In the genomic region with DNA sequence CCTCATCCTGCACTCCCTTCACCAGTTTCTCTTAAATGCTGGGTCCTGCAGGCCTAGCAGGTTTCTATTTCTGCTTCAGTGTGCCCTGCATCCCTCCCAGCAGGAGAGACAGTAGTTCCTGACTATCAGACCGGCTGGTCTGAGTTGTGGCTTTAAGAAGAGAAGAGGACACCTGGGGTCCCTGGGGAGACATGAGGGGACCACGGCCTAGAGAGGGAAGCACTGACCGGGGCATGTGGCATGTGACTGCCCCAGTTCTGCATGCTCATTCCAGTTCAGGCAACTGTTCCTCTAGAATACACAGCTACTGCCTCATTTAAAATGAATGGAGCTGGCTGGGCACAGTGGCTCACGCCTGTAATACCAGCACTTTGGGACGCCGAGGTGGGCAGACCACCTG, we compare ENCODE assay signal across 37 cellular contexts.
"Had no signal": no experiment of that assay in that cellular context is flagged by ENCODE, and none has a peak within 500 bp of the region (broad histone marks: within the 10 kb centered on the region; RNA-seq: fewer than 3 reads in every experiment).

No MANE protein-coding gene starts in this region.

- H3K27me3 ChIP-seq: adrenal gland, ascending aorta, cardiac muscle cell had no signal

- H3K27ac Mint-ChIP-seq: activated B cell treated with CpG ODN at 0.5 μM for 24 hours; activated CD4-positive, alpha-beta memory T cell treated with anti-CD3 and anti-CD28 coated beads for 36 hours; activated CD4-positive, alpha-beta T cell treated with anti-CD3 and anti-CD28 coated beads, Interleukin-2, amount 10 ng/mL, durations not matched to agents 24 days and 14 days; activated CD8-positive, alpha-beta T cell treated with anti-CD3 and anti-CD28 coated beads for 36 hours; activated naive CD4-positive, alpha-beta T cell treated with anti-CD3 and anti-CD28 coated beads for 36 hours; activated naive CD4-positive, alpha-beta T cell treated with anti-CD3 and anti-CD28 coated beads, Interleukin-2, amount 50 U/mL, for 72 hours; activated naive CD8-positive, alpha-beta T cell treated with anti-CD3 and anti-CD28 coated beads for 36 hours; activated T-cell treated with anti-CD3 and anti-CD28 coated beads, Interleukin-2, amount 50 U/mL, for 72 hours; activated T-helper 1 cell treated with anti-CD3 and anti-CD28 coated beads, Interleukin-12 subunit alpha, Interleukin-12 subunit beta, Interleukin-2, Interleukin-4 antibody, amounts not matched to agents 30 ng/mL and 10 ng/mL and 1 ng/mL, durations not matched to agents 14 hours and 24 hours and 36 hours; activated T-helper 17 cell treated with anti-CD3 and anti-CD28 coated beads, Interleukin-2, amount 50 U/mL, for 72 hours; T-cell; T-helper 2 cell treated with Interferon-gamma antibody and Interleukin-4, amounts not matched to agents 5 μg/mL and 100 μg/mL, for 36 hours had no signal

- H3K4me1 ChIP-seq: adrenal gland, ascending aorta had no signal

- H3K27me3 Mint-ChIP-seq: activated B cell treated with CpG ODN at 0.5 μM for 24 hours; activated CD4-positive, alpha-beta memory T cell treated with anti-CD3 and anti-CD28 coated beads for 36 hours; activated CD8-positive, alpha-beta T cell treated with anti-CD3 and anti-CD28 coated beads for 36 hours; activated naive CD8-positive, alpha-beta T cell treated with anti-CD3 and anti-CD28 coated beads for 36 hours; activated T-helper 17 cell treated with anti-CD3 and anti-CD28 coated beads, Interleukin-2, amount 50 U/mL, for 72 hours; central memory CD8-positive, alpha-beta T cell; T-cell had no signal

- DNase-seq: activated B cell treated with CpG ODN at 0.5 μM for 24 hours; activated CD4-positive, alpha-beta memory T cell treated with anti-CD3 and anti-CD28 coated beads for 36 hours; activated CD4-positive, alpha-beta T cell treated with anti-CD3 and anti-CD28 coated beads for 4 hours; activated CD4-positive, alpha-beta T cell treated with anti-CD3 and anti-CD28 coated beads, Interleukin-2, amount 10 ng/mL, durations not matched to agents 24 days and 14 days; activated CD4-positive, alpha-beta T cell treated with anti-CD3 and anti-CD28 coated beads, Interleukin-2, amount 50 U/mL, for 1 hour; activated CD4-positive, alpha-beta T cell treated with anti-CD3 and anti-CD28 coated beads, Interleukin-2, amount 50 U/mL, for 4 hours; activated CD4-positive, CD25-positive, alpha-beta regulatory T cell treated with anti-CD3 and anti-CD28 coated beads, Interleukin-2, amount 50 U/mL, for 72 hours; activated CD8-positive, alpha-beta memory T cell treated with anti-CD3 and anti-CD28 coated beads, Interleukin-2, amount 50 U/mL, for 4 hours; activated CD8-positive, alpha-beta T cell treated with anti-CD3 and anti-CD28 coated beads for 36 hours; activated effector memory CD4-positive, alpha-beta T cell treated with anti-CD3 and anti-CD28 coated beads, Interleukin-2, amount 50 U/mL, for 16 hours; activated gamma-delta T cell treated with Interleukin-2 at 50 U/mL for 16 hours; activated naive CD4-positive, alpha-beta T cell; activated naive CD4-positive, alpha-beta T cell treated with anti-CD3 and anti-CD28 coated beads for 36 hours; activated naive CD4-positive, alpha-beta T cell treated with anti-CD3 and anti-CD28 coated beads, Interleukin-2, amount 50 U/mL, for 16 hours; activated naive CD8-positive, alpha-beta T cell treated with anti-CD3 and anti-CD28 coated beads for 36 hours; activated T-cell treated with anti-CD3 and anti-CD28 coated beads for 4 hours; activated T-cell treated with anti-CD3 and anti-CD28 coated beads, Interleukin-2, amount 50 U/mL, for 1 hour; activated T-cell treated with anti-CD3 and anti-CD28 coated beads, Interleukin-2, amount 50 U/mL, for 4 hours; activated T-cell treated with anti-CD3 and anti-CD28 coated beads, Interleukin-2, amount 50 U/mL, for 72 hours; adrenal gland; amniotic stem cell; caudate nucleus; cerebellar nuclear complex; T-cell; T-helper 2 cell; T-helper 9 cell had no signal

- ATAC-seq: activated CD8-positive, alpha-beta T cell treated with anti-CD3 and anti-CD28 coated beads for 36 hours; activated naive CD4-positive, alpha-beta T cell treated with anti-CD3 and anti-CD28 coated beads, Interleukin-2, amount 50 U/mL, for 72 hours; activated T-cell treated with anti-CD3 and anti-CD28 coated beads, Interleukin-2, amount 50 U/mL, for 4 hours; activated T-cell treated with anti-CD3 and anti-CD28 coated beads, Interleukin-2, amount 50 U/mL, for 72 hours; activated T-helper 17 cell treated with anti-CD3 and anti-CD28 coated beads, Interleukin-2, amount 50 U/mL, for 72 hours; T-cell had no signal

- H3K27ac ChIP-seq: adrenal gland, ascending aorta, cardiac muscle cell, VCaP had no signal

- H3K36me3 Mint-ChIP-seq: activated CD4-positive, alpha-beta memory T cell treated with anti-CD3 and anti-CD28 coated beads for 36 hours; activated naive CD4-positive, alpha-beta T cell treated with anti-CD3 and anti-CD28 coated beads, Interleukin-2, amount 50 U/mL, for 72 hours; T-cell had no signal

- H3K9me3 ChIP-seq: adrenal gland, ascending aorta had no signal

- H3K4me3 Mint-ChIP-seq: activated B cell treated with CpG ODN at 0.5 μM for 24 hours; activated CD4-positive, alpha-beta memory T cell treated with anti-CD3 and anti-CD28 coated beads for 36 hours; activated CD4-positive, alpha-beta T cell treated with anti-CD3 and anti-CD28 coated beads, Interleukin-2, amount 10 ng/mL, durations not matched to agents 24 days and 14 days; activated CD8-positive, alpha-beta T cell treated with anti-CD3 and anti-CD28 coated beads for 36 hours; activated naive CD4-positive, alpha-beta T cell treated with anti-CD3 and anti-CD28 coated beads for 36 hours; activated naive CD8-positive, alpha-beta T cell treated with anti-CD3 and anti-CD28 coated beads for 36 hours; activated T-cell treated with anti-CD3 and anti-CD28 coated beads, Interleukin-2, amount 50 U/mL, for 4 hours; activated T-cell treated with anti-CD3 and anti-CD28 coated beads, Interleukin-2, amount 50 U/mL, for 72 hours; activated T-helper 1 cell treated with anti-CD3 and anti-CD28 coated beads, Interleukin-12 subunit alpha, Interleukin-12 subunit beta, Interleukin-2, Interleukin-4 antibody, amounts not matched to agents 30 ng/mL and 10 ng/mL and 1 ng/mL, durations not matched to agents 14 hours and 24 hours and 36 hours; activated T-helper 17 cell treated with anti-CD3 and anti-CD28 coated beads, Interleukin-2, amount 50 U/mL, for 72 hours; brain; central memory CD8-positive, alpha-beta T cell; T-cell; T-helper 2 cell treated with Interferon-gamma antibody and Interleukin-4, amounts not matched to agents 5 μg/mL and 100 μg/mL, for 36 hours had no signal

- FAIRE-seq: bronchial epithelial cell, TTC549 had no signal

- H3K4me1 Mint-ChIP-seq: activated B cell treated with CpG ODN at 0.5 μM for 24 hours; activated CD4-positive, alpha-beta T cell treated with anti-CD3 and anti-CD28 coated beads, Interleukin-2, amount 10 ng/mL, durations not matched to agents 24 days and 14 days; activated naive CD8-positive, alpha-beta T cell treated with anti-CD3 and anti-CD28 coated beads for 36 hours; activated T-helper 17 cell treated with anti-CD3 and anti-CD28 coated beads, Interleukin-2, amount 50 U/mL, for 72 hours; brain; central memory CD8-positive, alpha-beta T cell; T-cell had no signal

- H3K36me3 ChIP-seq: adrenal gland, ascending aorta, cardiac muscle cell had no signal

- H3K4me3 ChIP-seq: adrenal gland, ascending aorta, cardiac muscle cell had no signal
